In the genomic region with DNA sequence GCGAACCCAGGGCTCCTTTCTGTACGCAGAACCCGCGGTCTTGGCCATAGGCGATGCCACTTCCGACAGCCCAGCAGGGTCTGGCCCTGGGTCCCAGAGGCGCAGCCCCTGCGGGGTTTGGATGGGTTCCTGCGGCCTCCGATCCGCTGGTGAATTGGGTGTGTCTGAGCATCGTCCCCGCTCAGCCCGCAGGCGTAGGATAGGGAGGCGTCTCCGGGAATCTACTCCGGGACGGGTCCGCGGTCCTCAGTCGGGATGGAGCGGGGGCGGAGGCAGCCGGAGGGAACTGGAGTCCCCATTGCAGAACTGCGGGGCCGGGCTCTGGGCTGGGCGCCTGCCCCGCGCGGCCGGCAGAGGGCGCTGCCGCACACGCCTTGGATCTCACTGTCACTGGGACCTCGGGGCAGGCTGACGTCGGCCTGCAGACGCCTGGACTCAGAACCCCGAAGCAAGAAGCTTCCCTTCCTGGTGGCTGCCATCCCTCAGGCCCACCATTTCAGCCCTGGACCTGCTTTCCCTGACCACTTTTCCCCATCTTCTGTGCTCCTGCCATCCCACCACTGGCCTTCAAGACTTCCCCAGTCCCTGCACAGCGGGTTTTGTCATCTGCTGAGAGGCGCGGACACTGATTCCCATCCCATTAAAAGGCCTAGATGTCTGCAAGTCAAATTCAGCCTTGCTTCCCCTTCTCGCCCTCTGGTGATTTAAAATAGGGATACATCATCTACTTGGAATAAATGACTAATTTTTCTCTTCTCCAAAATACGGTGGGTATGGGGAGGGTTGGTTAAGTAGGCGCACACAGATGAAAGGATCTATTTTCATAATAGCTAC, we compare ENCODE assay signal across 8 cellular contexts. TPM values are rescaled to one million over a fixed set of nuclear protein-coding genes. Genes with fewer than 3 reads are reported as not detected.
DNase-seq lines count a peak whose midpoint lies in the region; ATAC-seq, FAIRE-seq and TF ChIP-seq lines count a peak whose summit lies in the region.

No MANE protein-coding gene starts in this region.

- FAIRE-seq in frontal cortex (lab: Jason Lieb, UNC): no peak

- DNase-seq in DMS153 (lab: John Stamatoyannopoulos, UW) (peak; percentile 44), Karpas-422 (peak; percentile 93), SJSA1 (ENCODE audit: low read depth in 1 of 2, low spot score in 2 of 2) (peak; percentile 87 to 92), frontal cortex (ENCODE audit: low spot score in 2 of 2) (peak; percentile 91)
- peak; percentile 84 for DNase-seq in activated naive CD4-positive, alpha-beta T cell treated with Interleukin-2 at 50 U/mL for 16 hours

- ATAC-seq in GM21717 (IDR thresholded peaks at IDR 0.05; ENCODE audit: unreplicated experiment): peak; percentile 58

- H3K4me1 ChIP-seq in Karpas-422 (ENCODE audit: low read length) (peaks cover 23% of the 10 kb centered on the region), SJSA1 (replicated peaks) (peaks cover 49% of the 10 kb centered on the region), neutrophil (ENCODE audit: control insufficient read depth in 1 of 2, insufficient read depth in 1 of 2, low read depth in 1 of 2, low read length in 1 of 2) (peaks cover 47 to 49% of the 10 kb centered on the region in 2 experiments), subcutaneous abdominal adipose tissue (ENCODE audit: control insufficient read depth in 5 of 5, insufficient read depth in 5 of 5, low read length in 5 of 5) (peaks cover 7 to 42% (median 38%) of the 10 kb centered on the region in 5 donors)

- peak; percentile 98 for TF ChIP-seq CTCF in neutrophil (IDR thresholded peaks at IDR 0.05)

- peak overlapping the region; percentile 52 for H3K9ac ChIP-seq in Karpas-422 (ENCODE audit: low read length)
- peak overlapping the region in 3 of 5 donors; percentile 34 to 44 (median 37) for H3K9ac ChIP-seq in subcutaneous abdominal adipose tissue (ENCODE audit: low read length in 5 of 5)

- H3K36me3 ChIP-seq in Karpas-422 (ENCODE audit: insufficient read depth, low read length) (no peaks in the 10 kb centered on the region), SJSA1 (0 out of 2 replicates have a peak, but pooled peaks cover 7% of the 10 kb centered on the region), neutrophil (no peaks in the 10 kb centered on the region), subcutaneous abdominal adipose tissue (ENCODE audit: control insufficient read depth in 5 of 5, insufficient read depth in 5 of 5, low read length in 5 of 5) (no peaks in the 10 kb centered on the region)

- H3K27me3 ChIP-seq in Karpas-422 (ENCODE audit: low read length) (no peaks in the 10 kb centered on the region), SJSA1 (replicated peaks) (no peaks in the 10 kb centered on the region), neutrophil (peaks cover 39% of the 10 kb centered on the region), subcutaneous abdominal adipose tissue (ENCODE audit: control insufficient read depth in 5 of 5, insufficient read depth in 4 of 5, low read length in 5 of 5) (peaks cover 0 to 4% (median 0%) of the 10 kb centered on the region in 5 donors)

- H3K4me2 ChIP-seq in Karpas-422 (ENCODE audit: low read depth, low read length, poor library complexity, severe bottlenecking): peak overlapping the region; percentile 68

- H4K20me1 ChIP-seq in Karpas-422 (ENCODE audit: insufficient read depth, low read depth, low read length): no peaks in the 10 kb centered on the region

- peak overlapping the region; percentile 59; the same call in 1 of the 2 replicates for H2AFZ ChIP-seq in Karpas-422 (ENCODE audit: low read length)

- H3K9me3 ChIP-seq in Karpas-422 (ENCODE audit: low read length) (no peaks in the 10 kb centered on the region), SJSA1 (replicated peaks) (no peaks in the 10 kb centered on the region), neutrophil (no peaks in the 10 kb centered on the region), subcutaneous abdominal adipose tissue (ENCODE audit: control insufficient read depth in 5 of 5, low read length in 5 of 5) (no peaks in the 10 kb centered on the region)

- H3K4me3 ChIP-seq in Karpas-422 (ENCODE audit: low read length): peak overlapping the region; percentile 61
- H3K4me3 ChIP-seq in SJSA1: peak overlapping the region; percentile 56
- H3K4me3 ChIP-seq in neutrophil (ENCODE audit: low read depth in 1 of 2, low read length in 1 of 2): peak overlapping the region; percentile 58 to 59
- H3K4me3 ChIP-seq in subcutaneous abdominal adipose tissue (ENCODE audit: low read depth in 1 of 5, low read length in 5 of 5): peak overlapping the region; percentile 60 to 67 (median 63)

- H3K9me2 ChIP-seq in Karpas-422 (replicated peaks; ENCODE audit: insufficient read depth, low read length): no peaks in the 10 kb centered on the region

- H3K27ac ChIP-seq in Karpas-422 (ENCODE audit: low read length): no peak overlapping the region
- H3K27ac ChIP-seq in SJSA1: peak overlapping the region; percentile 23; the same call in 1 of the 2 replicates
- no peak overlapping the region for H3K27ac ChIP-seq in neutrophil
- peak overlapping the region; percentile 41 for H3K27ac ChIP-seq in subcutaneous abdominal adipose tissue (ENCODE audit: low read depth, low read length)

- no peaks in the 10 kb centered on the region for H3K79me2 ChIP-seq in Karpas-422 (ENCODE audit: low read length)

RNA-seq across cellular contexts. Expression of a gene that starts 38.3 kb away (rescaled TPM):
- not detected in 2 replicates for total RNA-seq in Karpas-422 (2014; rRNA removed; shearing (Covaris generic); ENCODE audit: low replicate concordance)
- 12.1 and 22.7 TPM in 2 replicates for total RNA-seq in SJSA1 (2014; rRNA removed; shearing (Covaris generic))
- 0.41 TPM for total RNA-seq in frontal cortex

Comparison
In these comparisons a context has a peak if more than half of its experiments do, and no peak if none do; other contexts are left out.
1. H3K27ac ChIP-seq: peak in SJSA1 (single experiment) and subcutaneous abdominal adipose tissue (single experiment); none in Karpas-422 (single experiment) and neutrophil (single experiment).
2. Peak in every context shown above with its lines, with median percentiles within 50 percentile points of each other: DNase-seq and H3K4me3 ChIP-seq.